1 cellular context compared by ENCODE assay signal in genomic region chr10:11594589-11595394, GRCh38.
TF ChIP-seq lines count a peak whose summit lies in the region.

No MANE protein-coding gene starts in this region.

TF ChIP-seq in K562, 482 proteins besides CTCF, POLR2A, EP300 and RAD21 (continued from another document):
- TF ChIP-seq ETV6 (IDR thresholded peaks at IDR 0.05; ENCODE audit: borderline replicate concordance in 1 of 2, low read depth in 2 of 2, low read length in 1 of 2) (no peak), ETV6 (CRISPR knock-in tag; IDR thresholded peaks at IDR 0.05; ENCODE audit: borderline replicate concordance) (no peak), CHD7 (IDR thresholded peaks at IDR 0.05; ENCODE audit: low read depth, low read length) (no peak), POU5F1 (IDR thresholded peaks at IDR 0.05; ENCODE audit: borderline replicate concordance, low read depth, low read length, partially characterized antibody) (no peak), ZFP30 (CRISPR knock-in tag; IDR thresholded peaks at IDR 0.05; ENCODE audit: borderline replicate concordance) (no peak), HES1 (IDR thresholded peaks at IDR 0.05; ENCODE audit: low read depth) (no peak), NUFIP1 (IDR thresholded peaks at IDR 0.05; ENCODE audit: partially characterized antibody) (no peak), CSDE1 (IDR thresholded peaks at IDR 0.05) (no peak), ESRRB (CRISPR knock-in tag; IDR thresholded peaks at IDR 0.05; ENCODE audit: borderline replicate concordance) (no peak)
